In the genomic region with DNA sequence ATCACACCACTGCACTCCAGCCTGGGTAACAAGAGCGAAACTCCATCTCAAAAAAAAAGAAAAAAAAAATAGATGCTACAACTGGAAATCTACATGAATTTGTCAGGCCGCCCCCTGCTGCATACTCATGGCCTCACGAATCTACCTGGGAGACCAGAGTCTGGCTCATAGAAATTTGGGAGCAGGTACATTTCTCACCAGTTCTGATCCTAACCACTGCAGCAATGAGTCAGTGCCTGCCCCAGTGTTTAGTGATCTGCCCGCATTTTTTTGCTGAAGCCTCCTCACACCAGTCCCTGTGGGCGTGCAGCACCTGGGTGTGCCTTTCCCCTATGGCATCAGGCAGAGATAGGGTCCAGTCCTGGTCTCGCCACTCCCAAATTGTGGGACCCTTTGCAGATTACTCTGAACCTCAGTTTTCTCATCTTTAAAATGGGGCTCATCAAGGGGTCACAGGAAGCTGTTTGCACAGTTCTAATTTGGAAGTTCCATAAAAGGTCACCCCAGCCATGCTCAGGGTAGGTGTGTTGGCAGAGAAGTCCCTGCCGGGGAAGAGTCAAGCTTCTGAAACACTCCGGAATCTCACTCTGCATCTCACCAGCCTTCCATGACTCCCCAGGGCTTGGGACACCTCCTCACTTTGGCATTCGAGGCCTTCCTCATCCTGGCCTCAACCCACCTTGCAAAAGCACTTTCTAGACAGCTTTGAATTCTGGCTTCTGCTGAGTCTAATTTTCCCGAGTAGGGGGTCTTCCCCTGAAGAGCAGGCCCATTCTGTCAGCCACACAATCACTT, we compare ENCODE assay signal across 12 cellular contexts. TPM values are rescaled to one million over a fixed set of nuclear protein-coding genes. Genes with fewer than 3 reads are reported as not detected.
DNase-seq lines count a peak whose midpoint lies in the region; ATAC-seq and TF ChIP-seq lines count a peak whose summit lies in the region.
"Had no signal": no experiment of that assay in that cellular context is flagged by ENCODE, and none has a peak within 500 bp of the region (broad histone marks: within the 10 kb centered on the region; RNA-seq: fewer than 3 reads in every experiment).

No MANE protein-coding gene starts in this region.

- H3K9me2 ChIP-seq in PC-9 (ENCODE audit: insufficient read depth) = no peaks in the 10 kb centered on the region

- DNase-seq in EL (peak; percentile 19), PC-9 (peak; percentile 64 to 90), esophagus muscularis mucosa (ENCODE audit: extremely low spot score) (no peak), psoas muscle (no peak), LoVo (ENCODE audit: low spot score) (no peak), NCI-H187 (lab: John Stamatoyannopoulos, UW) (no peak)
- no peak for DNase-seq in CD4-positive, alpha-beta T cell
- DNase-seq: activated effector memory CD4-positive, alpha-beta T cell treated with anti-CD3 and anti-CD28 coated beads, Interleukin-2, amount 50 U/mL, for 16 hours; DMS79 treated with DMSO at 0.1 percent for 48 hours; stimulated activated CD4-positive, alpha-beta T cell treated with anti-CD3 and anti-CD28 coated beads, Interleukin-4, amount 100 ng/mL, for 1 hour had no signal

- H3F3A ChIP-seq in PC-9 (ENCODE audit: insufficient read depth, low read depth) = peaks cover 44% of the 10 kb centered on the region

- H2AFZ ChIP-seq in PC-9 = no peak overlapping the region

- H3K27ac Mint-ChIP-seq in CD4-positive, alpha-beta T cell = no peak overlapping the region

- H3K36me3 ChIP-seq in PC-9 (ENCODE audit: low read depth) (no peaks in the 10 kb centered on the region), esophagus muscularis mucosa (no peaks in the 10 kb centered on the region), psoas muscle (ENCODE audit: insufficient read depth in 1 of 2, low read depth in 1 of 2) (no peaks in the 10 kb centered on the region)

- no peaks in the 10 kb centered on the region for H3K9me3 Mint-ChIP-seq in CD4-positive, alpha-beta T cell

- intact Hi-C loops in PC-9 (cut with micrococcal nuclease; ENCODE audit: unreplicated experiment) (loop anchor here (1.0 to 2.0 kb wide), 2 partner anchors 144 to 319 kb away; no protein-coding TSS in a partner anchor), esophagus muscularis mucosa (cut with DNase I) (loop anchor here (2.0 to 10.0 kb wide), 4 partner anchors 55 to 317 kb away; partner anchors contain the start of gene MYEOV), psoas muscle (cut with DNase I) (loop anchor here in 1 of 2 donors (5.0 to 10.0 kb wide), 2 partner anchors 145 to 337 kb away; no protein-coding TSS in a partner anchor)
- intact Hi-C loops in CD4-positive, alpha-beta T cell (cut with DNase I, micrococcal nuclease) = loop anchor here in 1 of 2 experiments (2.0 kb wide), 1 partner anchor 145 kb away; no protein-coding TSS in a partner anchor

- TF ChIP-seq CTCF in PC-9 (conservative IDR thresholded peaks at IDR 0.05) (peak; percentile 47), esophagus muscularis mucosa (IDR thresholded peaks at IDR 0.05) (no peak), psoas muscle (IDR thresholded peaks at IDR 0.05) (no peak)
- no peak for TF ChIP-seq CTCF in CD4-positive, alpha-beta T cell (IDR thresholded peaks at IDR 0.05)

- no peak for TF ChIP-seq POLR2A in esophagus muscularis mucosa (IDR thresholded peaks at IDR 0.05; ENCODE audit: low read depth)

- ATAC-seq in psoas muscle (no peak), GM19463 (IDR thresholded peaks at IDR 0.05; ENCODE audit: unreplicated experiment) (no peak)
- no peak for ATAC-seq in CD4-positive, alpha-beta T cell (ENCODE audit: poor library complexity)

- H3K27me3 ChIP-seq in PC-9 (ENCODE audit: insufficient read depth, low read depth) (no peaks in the 10 kb centered on the region), esophagus muscularis mucosa (no peaks in the 10 kb centered on the region), psoas muscle (ENCODE audit: insufficient read depth in 3 of 3, low read length in 2 of 3) (peaks cover 0 to 3% (median 2%) of the 10 kb centered on the region in 3 donors)
- no peaks in the 10 kb centered on the region for H3K27me3 ChIP-seq in CD4-positive, alpha-beta T cell (ENCODE audit: control insufficient read depth, insufficient read depth, low read length)

- H3K4me3 Mint-ChIP-seq in CD4-positive, alpha-beta T cell = no peak overlapping the region

- H3K36me3 Mint-ChIP-seq in CD4-positive, alpha-beta T cell (ENCODE audit: low read depth) = no peaks in the 10 kb centered on the region

- H3K27me3 Mint-ChIP-seq in CD4-positive, alpha-beta T cell = peaks cover 13% of the 10 kb centered on the region

- POLR2A ChIA-PET in PC-9 (lab: Charles Lee; ENCODE audit: unreplicated experiment) = interaction anchor here (0.6 to 1.2 kb wide), 3 partner anchors 23 to 197 kb away, joined by 3 to 5 read pairs (median 3); no protein-coding TSS in a partner anchor
- POLR2A ChIA-PET in CD4-positive, alpha-beta T cell (lab: Charles Lee) = no interaction called here

- peaks cover 12% of the 10 kb centered on the region for H3K4me1 Mint-ChIP-seq in CD4-positive, alpha-beta T cell (ENCODE audit: low read depth)

- H3K9me3 ChIP-seq in PC-9 (ENCODE audit: insufficient read depth, low read depth) = no peaks in the 10 kb centered on the region
- no peaks in the 10 kb centered on the region for H3K9me3 ChIP-seq in esophagus muscularis mucosa
- H3K9me3 ChIP-seq in psoas muscle = no peaks in the 10 kb centered on the region
- H3K9me3 ChIP-seq in CD4-positive, alpha-beta T cell (ENCODE audit: control insufficient read depth, low read length) = no peaks in the 10 kb centered on the region

- H3K27ac ChIP-seq in PC-9 = peak overlapping the region; percentile 88
- peak overlapping the region; percentile 73 to 87 (median 82) for H3K27ac ChIP-seq in esophagus muscularis mucosa (replicated peaks in 1 of 4)
- peak overlapping the region; percentile 75 for H3K27ac ChIP-seq in psoas muscle
- no peak overlapping the region for H3K27ac ChIP-seq in CD4-positive, alpha-beta T cell (ENCODE audit: low read depth, low read length)

- H4K20me1 ChIP-seq in PC-9 (ENCODE audit: insufficient read depth) = no peaks in the 10 kb centered on the region

- CTCF ChIA-PET in PC-9 (lab: Charles Lee) = no interaction called here
- CTCF ChIA-PET in CD4-positive, alpha-beta T cell (lab: Charles Lee) = no interaction called here

- H3K4me3 ChIP-seq in PC-9 (peak overlapping the region; percentile 58; the same call in 1 of the 2 replicates), esophagus muscularis mucosa (no peak overlapping the region), psoas muscle (no peak overlapping the region)

- TF ChIP-seq EP300 in esophagus muscularis mucosa (IDR thresholded peaks at IDR 0.05) = no peak

- H3K4me1 ChIP-seq in PC-9 (replicated peaks; ENCODE audit: insufficient read depth) (peaks cover 57% of the 10 kb centered on the region), esophagus muscularis mucosa (peaks cover 28 to 34% (median 31%) of the 10 kb centered on the region in 4 donors), psoas muscle (peaks cover 24% of the 10 kb centered on the region)

- 87% methylated on average over 8 of the region's 10 CpGs for WGBS in esophagus muscularis mucosa
- 71 to 76% (median 72%) methylated on average over 10 of the region's 10 CpGs for WGBS in psoas muscle, 3 donors

- H3K4me2 ChIP-seq in PC-9 = peak overlapping the region; percentile 85

- H3K79me2 ChIP-seq in PC-9 (ENCODE audit: low read depth) = 0 out of 2 replicates have a peak, but pooled peaks cover 5% of the 10 kb centered on the region

- TSS peak; percentile 70 for BruUV-seq in PC-9 (replicated peaks; lab: Mats Ljungman, UMichigan)

RNA-seq across cellular contexts. Expression of gene LINC01488, which starts 39.3 kb away (rescaled TPM):
- total RNA-seq in PC-9 (2021) (not detected in 2 replicates), esophagus muscularis mucosa (not detected), psoas muscle (not detected)
- under 1 TPM in 1 of 3 donors, not detected in 2; 0.03 TPM for polyA plus RNA-seq in psoas muscle
- not detected for total RNA-seq in CD4-positive, alpha-beta T cell
- total RNA-seq: T-helper 2 cell treated with Interferon-gamma antibody and Interleukin-4, amounts not matched to agents 100 ng/mL and 5 ng/mL, for 36 hours had no signal

Comparison
In these comparisons a context has a peak if more than half of its experiments do, and no peak if none do; other contexts are left out.
1. DNase-seq: peak in EL (single experiment) and PC-9 (2 of 2); none in esophagus muscularis mucosa (single experiment), psoas muscle (0 of 2), LoVo (single experiment), NCI-H187 (0 of 2) and CD4-positive, alpha-beta T cell (0 of 10).